In genomic region chr1:95438213-95438948, GRCh38 we compare ENCODE assay signal across 19 cellular contexts.
"Had no signal": no experiment of that assay in that cellular context is flagged by ENCODE, and none has a peak within 500 bp of the region (broad histone marks: within the 10 kb centered on the region; RNA-seq: fewer than 3 reads in every experiment).

No MANE protein-coding gene starts in this region.

- DNase-seq: activated CD4-positive, alpha-beta T cell treated with anti-CD3 and anti-CD28 coated beads for 1 hour; activated CD4-positive, alpha-beta T cell treated with anti-CD3 and anti-CD28 coated beads, Interleukin-2, amount 50 U/mL, for 1 hour; activated T-cell treated with anti-CD3 and anti-CD28 coated beads, Interleukin-2, amount 50 U/mL, for 1 hour; aorta; caudate nucleus; effector CD4-positive, alpha-beta T cell; foreskin fibroblast; left ventricle myocardium superior; mammary epithelial cell; pancreas; right lobe of liver; stimulated activated CD4-positive, alpha-beta T cell treated with anti-CD3 and anti-CD28 coated beads, Interleukin-2, amount 100 ng/mL, for 24 hours; transverse colon; WERI-Rb-1 had no signal

- H3K27ac ChIP-seq: pancreas, right lobe of liver, skin epidermis, transverse colon, WERI-Rb-1 had no signal

- H3K4me1 ChIP-seq: pancreas, right lobe of liver, transverse colon had no signal

- H3K9me3 ChIP-seq: pancreas, right lobe of liver, transverse colon had no signal

- H3K4me3 ChIP-seq: pancreas, right lobe of liver, skin epidermis, transverse colon had no signal

- H3K27me3 ChIP-seq: pancreas, right lobe of liver, transverse colon had no signal

- ATAC-seq: activated naive CD4-positive, alpha-beta T cell treated with anti-CD3 and anti-CD28 coated beads, Interleukin-2, amount 50 U/mL, for 72 hours; activated T-helper 17 cell treated with anti-CD3 and anti-CD28 coated beads, Interleukin-2, amount 50 U/mL, for 72 hours; left ventricle myocardium superior; natural killer cell treated with Interleukin-12 subunit alpha and Interleukin-12 subunit beta and Interleukin-15 and Interleukin-18, amount 100 ng/mL, for 72 hours; pancreas; right lobe of liver; stimulated activated memory B cell treated with anti-CD40 and anti-IgM and Interleukin-4, amounts not matched to agents 10 μg/mL and 1 μg/mL and 100 μg/mL, for 72 hours had no signal

- H3K36me3 ChIP-seq: pancreas, right lobe of liver, transverse colon, WERI-Rb-1 had no signal
